ENCODE assay signal across 10 cellular contexts in the genomic region with DNA sequence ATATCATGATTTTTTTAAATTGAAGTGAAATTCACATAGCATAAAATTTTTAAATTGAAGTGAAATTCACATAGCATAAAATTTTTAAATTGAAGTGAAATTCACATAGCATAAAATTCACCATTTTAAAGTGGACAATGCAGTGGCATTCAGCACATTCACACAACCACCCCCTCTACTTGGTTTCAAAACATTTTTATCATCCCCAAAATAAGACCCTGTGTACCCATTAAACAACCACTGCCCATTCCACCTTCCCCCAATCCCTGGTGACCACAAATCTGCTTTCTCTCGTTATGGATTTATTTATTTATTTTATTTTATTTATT. TPM values are rescaled to one million over a fixed set of nuclear protein-coding genes. Genes with fewer than 3 reads are reported as not detected.
"Had no signal": no experiment of that assay in that cellular context is flagged by ENCODE, and none has a peak within 500 bp of the region (broad histone marks: within the 10 kb centered on the region; RNA-seq: fewer than 3 reads in every experiment).

No MANE protein-coding gene starts in this region.

RNA-seq across cellular contexts. Expression of a gene that starts 36.8 kb away (rescaled TPM):
- total RNA-seq: activated CD4-positive, alpha-beta memory T cell treated with anti-CD3 and anti-CD28 coated beads, Interleukin-2, amount 10 ng/mL, durations not matched to agents 7 days and 5 days; activated CD4-positive, alpha-beta T cell treated with anti-CD3 and anti-CD28 coated beads for 36 hours; activated CD8-positive, alpha-beta memory T cell treated with anti-CD3 and anti-CD28 coated beads for 36 hours; activated naive CD4-positive, alpha-beta T cell treated with anti-CD3 and anti-CD28 coated beads for 36 hours; activated T-helper 17 cell treated with anti-CD3 and anti-CD28 coated beads, Interleukin-2, amount 50 U/mL, for 72 hours; astrocyte; LHCN-M2; MCF 10A; Right ventricle myocardium inferior; T-cell had no signal
